36 cellular contexts compared by ENCODE assay signal in genomic region chr9:86775718-86776117, GRCh38.
"Had no signal": no experiment of that assay in that cellular context is flagged by ENCODE, and none has a peak within 500 bp of the region (broad histone marks: within the 10 kb centered on the region; RNA-seq: fewer than 3 reads in every experiment).

No MANE protein-coding gene starts in this region.

- H3K27ac ChIP-seq: adrenal gland, cardiac muscle cell, VCaP had no signal

- H3K4me1 ChIP-seq: adrenal gland had no signal

- H3K27me3 ChIP-seq: adrenal gland, cardiac muscle cell had no signal

- H3K36me3 ChIP-seq: adrenal gland, cardiac muscle cell had no signal

- ATAC-seq: activated CD8-positive, alpha-beta T cell treated with anti-CD3 and anti-CD28 coated beads for 36 hours; activated naive CD4-positive, alpha-beta T cell treated with anti-CD3 and anti-CD28 coated beads, Interleukin-2, amount 50 U/mL, for 72 hours; activated T-cell treated with anti-CD3 and anti-CD28 coated beads, Interleukin-2, amount 50 U/mL, for 4 hours; activated T-cell treated with anti-CD3 and anti-CD28 coated beads, Interleukin-2, amount 50 U/mL, for 72 hours; activated T-helper 17 cell treated with anti-CD3 and anti-CD28 coated beads, Interleukin-2, amount 50 U/mL, for 72 hours had no signal

- DNase-seq: activated B cell treated with CpG ODN at 0.5 μM for 24 hours; activated CD4-positive, alpha-beta memory T cell treated with anti-CD3 and anti-CD28 coated beads for 36 hours; activated CD4-positive, alpha-beta T cell treated with anti-CD3 and anti-CD28 coated beads for 4 hours; activated CD4-positive, alpha-beta T cell treated with anti-CD3 and anti-CD28 coated beads, Interleukin-2, amount 10 ng/mL, durations not matched to agents 24 days and 14 days; activated CD4-positive, alpha-beta T cell treated with anti-CD3 and anti-CD28 coated beads, Interleukin-2, amount 50 U/mL, for 1 hour; activated CD4-positive, alpha-beta T cell treated with anti-CD3 and anti-CD28 coated beads, Interleukin-2, amount 50 U/mL, for 4 hours; activated CD4-positive, CD25-positive, alpha-beta regulatory T cell treated with anti-CD3 and anti-CD28 coated beads, Interleukin-2, amount 50 U/mL, for 72 hours; activated CD8-positive, alpha-beta memory T cell treated with anti-CD3 and anti-CD28 coated beads, Interleukin-2, amount 50 U/mL, for 4 hours; activated CD8-positive, alpha-beta T cell treated with anti-CD3 and anti-CD28 coated beads for 36 hours; activated effector memory CD4-positive, alpha-beta T cell treated with anti-CD3 and anti-CD28 coated beads, Interleukin-2, amount 50 U/mL, for 16 hours; activated gamma-delta T cell treated with Interleukin-2 at 50 U/mL for 16 hours; activated naive CD4-positive, alpha-beta T cell; activated naive CD4-positive, alpha-beta T cell treated with anti-CD3 and anti-CD28 coated beads for 36 hours; activated naive CD4-positive, alpha-beta T cell treated with anti-CD3 and anti-CD28 coated beads, Interleukin-2, amount 50 U/mL, for 16 hours; activated naive CD8-positive, alpha-beta T cell treated with anti-CD3 and anti-CD28 coated beads for 36 hours; activated T-cell treated with anti-CD3 and anti-CD28 coated beads for 4 hours; activated T-cell treated with anti-CD3 and anti-CD28 coated beads, Interleukin-2, amount 50 U/mL, for 1 hour; activated T-cell treated with anti-CD3 and anti-CD28 coated beads, Interleukin-2, amount 50 U/mL, for 4 hours; activated T-cell treated with anti-CD3 and anti-CD28 coated beads, Interleukin-2, amount 50 U/mL, for 72 hours; adrenal gland; amniotic stem cell; aorta; caudate nucleus; cerebellar nuclear complex; T-helper 1 cell; T-helper 2 cell; T-helper 9 cell had no signal

- H3K9me3 ChIP-seq: adrenal gland had no signal

- H3K4me3 ChIP-seq: adrenal gland, cardiac muscle cell had no signal

- H3K36me3 Mint-ChIP-seq: activated CD4-positive, alpha-beta memory T cell treated with anti-CD3 and anti-CD28 coated beads for 36 hours; activated naive CD4-positive, alpha-beta T cell treated with anti-CD3 and anti-CD28 coated beads, Interleukin-2, amount 50 U/mL, for 72 hours; activated naive CD8-positive, alpha-beta T cell treated with anti-CD3 and anti-CD28 coated beads for 36 hours; brain had no signal

- H3K4me1 Mint-ChIP-seq: activated B cell treated with CpG ODN at 0.5 μM for 24 hours; activated CD4-positive, alpha-beta T cell treated with anti-CD3 and anti-CD28 coated beads, Interleukin-2, amount 10 ng/mL, durations not matched to agents 24 days and 14 days; activated naive CD8-positive, alpha-beta T cell treated with anti-CD3 and anti-CD28 coated beads for 36 hours; activated T-helper 17 cell treated with anti-CD3 and anti-CD28 coated beads, Interleukin-2, amount 50 U/mL, for 72 hours; central memory CD8-positive, alpha-beta T cell had no signal

- H3K4me3 Mint-ChIP-seq: activated B cell treated with CpG ODN at 0.5 μM for 24 hours; activated CD4-positive, alpha-beta memory T cell treated with anti-CD3 and anti-CD28 coated beads for 36 hours; activated CD4-positive, alpha-beta T cell treated with anti-CD3 and anti-CD28 coated beads, Interleukin-2, amount 10 ng/mL, durations not matched to agents 24 days and 14 days; activated CD8-positive, alpha-beta T cell treated with anti-CD3 and anti-CD28 coated beads for 36 hours; activated naive CD4-positive, alpha-beta T cell treated with anti-CD3 and anti-CD28 coated beads for 36 hours; activated naive CD8-positive, alpha-beta T cell treated with anti-CD3 and anti-CD28 coated beads for 36 hours; activated T-cell treated with anti-CD3 and anti-CD28 coated beads, Interleukin-2, amount 50 U/mL, for 4 hours; activated T-cell treated with anti-CD3 and anti-CD28 coated beads, Interleukin-2, amount 50 U/mL, for 72 hours; activated T-helper 1 cell treated with anti-CD3 and anti-CD28 coated beads, Interleukin-12 subunit alpha, Interleukin-12 subunit beta, Interleukin-2, Interleukin-4 antibody, amounts not matched to agents 30 ng/mL and 10 ng/mL and 1 ng/mL, durations not matched to agents 14 hours and 24 hours and 36 hours; activated T-helper 17 cell treated with anti-CD3 and anti-CD28 coated beads, Interleukin-2, amount 50 U/mL, for 72 hours; brain; central memory CD8-positive, alpha-beta T cell; T-helper 1 cell treated with Interleukin-12 subunit alpha and Interleukin-12 subunit beta and Interleukin-4 antibody, amounts not matched to agents 30 μg/mL and 1 μg/mL, for 36 hours; T-helper 2 cell treated with Interferon-gamma antibody and Interleukin-4, amounts not matched to agents 5 μg/mL and 100 μg/mL, for 36 hours had no signal

- H3K9me3 Mint-ChIP-seq: activated CD4-positive, alpha-beta memory T cell treated with anti-CD3 and anti-CD28 coated beads for 36 hours; activated CD4-positive, alpha-beta T cell treated with anti-CD3 and anti-CD28 coated beads, Interleukin-2, amount 10 ng/mL, durations not matched to agents 24 days and 14 days; activated CD8-positive, alpha-beta T cell treated with anti-CD3 and anti-CD28 coated beads for 36 hours; activated naive CD4-positive, alpha-beta T cell treated with anti-CD3 and anti-CD28 coated beads for 36 hours; activated naive CD4-positive, alpha-beta T cell treated with anti-CD3 and anti-CD28 coated beads, Interleukin-2, amount 50 U/mL, for 72 hours; activated naive CD8-positive, alpha-beta T cell treated with anti-CD3 and anti-CD28 coated beads for 36 hours; activated T-cell treated with anti-CD3 and anti-CD28 coated beads, Interleukin-2, amount 50 U/mL, for 4 hours; activated T-cell treated with anti-CD3 and anti-CD28 coated beads, Interleukin-2, amount 50 U/mL, for 72 hours; activated T-helper 1 cell treated with anti-CD3 and anti-CD28 coated beads, Interleukin-12 subunit alpha, Interleukin-12 subunit beta, Interleukin-2, Interleukin-4 antibody, amounts not matched to agents 30 ng/mL and 10 ng/mL and 1 ng/mL, durations not matched to agents 14 hours and 24 hours and 36 hours; activated T-helper 17 cell treated with anti-CD3 and anti-CD28 coated beads, Interleukin-2, amount 50 U/mL, for 72 hours; central memory CD8-positive, alpha-beta T cell; T-helper 1 cell treated with Interleukin-12 subunit alpha and Interleukin-12 subunit beta and Interleukin-4 antibody, amounts not matched to agents 30 μg/mL and 1 μg/mL, for 36 hours; T-helper 2 cell treated with Interferon-gamma antibody and Interleukin-4, amounts not matched to agents 5 μg/mL and 100 μg/mL, for 36 hours had no signal

- H3K27me3 Mint-ChIP-seq: activated B cell treated with CpG ODN at 0.5 μM for 24 hours; activated CD4-positive, alpha-beta T cell treated with anti-CD3 and anti-CD28 coated beads, Interleukin-2, amount 10 ng/mL, durations not matched to agents 24 days and 14 days; activated CD8-positive, alpha-beta T cell treated with anti-CD3 and anti-CD28 coated beads for 36 hours; activated naive CD8-positive, alpha-beta T cell treated with anti-CD3 and anti-CD28 coated beads for 36 hours had no signal

- H3K27ac Mint-ChIP-seq: activated B cell treated with CpG ODN at 0.5 μM for 24 hours; activated CD4-positive, alpha-beta memory T cell treated with anti-CD3 and anti-CD28 coated beads for 36 hours; activated CD4-positive, alpha-beta T cell treated with anti-CD3 and anti-CD28 coated beads, Interleukin-2, amount 10 ng/mL, durations not matched to agents 24 days and 14 days; activated CD8-positive, alpha-beta T cell treated with anti-CD3 and anti-CD28 coated beads for 36 hours; activated naive CD4-positive, alpha-beta T cell treated with anti-CD3 and anti-CD28 coated beads for 36 hours; activated naive CD4-positive, alpha-beta T cell treated with anti-CD3 and anti-CD28 coated beads, Interleukin-2, amount 50 U/mL, for 72 hours; activated naive CD8-positive, alpha-beta T cell treated with anti-CD3 and anti-CD28 coated beads for 36 hours; activated T-cell treated with anti-CD3 and anti-CD28 coated beads, Interleukin-2, amount 50 U/mL, for 72 hours; activated T-helper 1 cell treated with anti-CD3 and anti-CD28 coated beads, Interleukin-12 subunit alpha, Interleukin-12 subunit beta, Interleukin-2, Interleukin-4 antibody, amounts not matched to agents 30 ng/mL and 10 ng/mL and 1 ng/mL, durations not matched to agents 14 hours and 24 hours and 36 hours; activated T-helper 17 cell treated with anti-CD3 and anti-CD28 coated beads, Interleukin-2, amount 50 U/mL, for 72 hours; brain; T-helper 1 cell treated with Interleukin-12 subunit alpha and Interleukin-12 subunit beta and Interleukin-4 antibody, amounts not matched to agents 30 μg/mL and 1 μg/mL, for 36 hours; T-helper 2 cell treated with Interferon-gamma antibody and Interleukin-4, amounts not matched to agents 5 μg/mL and 100 μg/mL, for 36 hours had no signal
